Comparison of ENCODE assay signal across 2 cellular contexts in the genomic region with DNA sequence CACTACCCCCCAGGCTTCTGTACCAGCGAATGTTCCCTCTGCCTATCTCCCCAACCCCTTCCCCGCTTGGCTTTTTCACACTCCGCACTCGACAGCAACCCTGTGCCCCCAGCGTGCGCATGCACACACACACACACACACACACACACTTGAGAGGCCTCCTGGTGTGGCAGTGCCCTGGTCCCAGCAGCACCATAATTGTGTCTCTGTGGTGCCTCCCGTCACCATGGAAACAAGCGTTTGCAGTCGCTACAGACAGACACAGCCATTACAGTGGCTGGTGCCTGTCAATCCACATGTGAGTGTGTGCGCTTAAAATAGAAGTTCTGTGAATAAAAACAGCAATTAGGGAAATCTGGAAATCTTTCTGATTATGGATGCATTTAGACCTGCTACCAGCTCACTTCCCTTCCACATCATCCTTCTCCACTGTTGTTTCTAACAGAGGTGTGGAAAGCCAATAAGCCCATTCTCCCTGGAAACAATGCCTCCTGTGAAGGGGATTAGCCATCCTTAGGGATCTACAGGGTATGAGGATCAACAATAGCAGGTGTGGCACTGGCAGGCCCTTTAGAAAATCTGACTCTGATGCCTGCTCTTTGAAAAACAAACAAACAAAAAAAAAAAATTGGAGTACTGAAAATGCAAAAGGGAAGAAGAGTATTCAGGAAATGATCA.
A peak's percentile ranks its signal among the peaks of the same experiment; 100 is the strongest.
TF ChIP-seq lines count a peak whose summit lies in the region.

No MANE protein-coding gene starts in this region.

TF ChIP-seq in SK-N-SH, 30 proteins besides CTCF, POLR2A, EP300 and RAD21:
- TF ChIP-seq NFIC (IDR thresholded peaks at IDR 0.05; ENCODE audit: borderline replicate concordance) (no peak), SMC3 (IDR thresholded peaks at IDR 0.05; ENCODE audit: low read depth, low read length) (no peak), GATA2 (CRISPR knock-in tag; IDR thresholded peaks at IDR 0.05) (peak; percentile 56), MEF2A (IDR thresholded peaks at IDR 0.05; ENCODE audit: borderline replicate concordance, low read depth) (no peak), USF1 (IDR thresholded peaks at IDR 0.05; ENCODE audit: borderline replicate concordance, low read depth) (no peak), CHD2 (IDR thresholded peaks at IDR 0.05; ENCODE audit: low read length, partially characterized antibody) (peak; percentile 16), RCOR1 (IDR thresholded peaks at IDR 0.05; ENCODE audit: low read length) (peak; percentile 36; the same call in 1 of the 2 replicates), FOSL2 (IDR thresholded peaks at IDR 0.05; ENCODE audit: borderline replicate concordance, low read depth) (no peak), FOXJ3 (CRISPR knock-in tag; IDR thresholded peaks at IDR 0.05) (peak; percentile 87), EZH2phosphoT487 (IDR thresholded peaks at IDR 0.05; ENCODE audit: borderline replicate concordance, low read depth) (no peak), MXI1 (IDR thresholded peaks at IDR 0.05; ENCODE audit: low read depth, low read length) (peak; percentile 90), NRF1 (IDR thresholded peaks at IDR 0.05; ENCODE audit: low read depth, low read length) (no peak), YY1 (IDR thresholded peaks at IDR 0.05; ENCODE audit: low read depth) (no peak), RXRA (IDR thresholded peaks at IDR 0.05; ENCODE audit: borderline replicate concordance, low read depth) (no peak), RFX5 (IDR thresholded peaks at IDR 0.05; ENCODE audit: low read length) (peak; percentile 35; the same call in 1 of the 2 replicates)
- TF ChIP-seq, protein P1, sequence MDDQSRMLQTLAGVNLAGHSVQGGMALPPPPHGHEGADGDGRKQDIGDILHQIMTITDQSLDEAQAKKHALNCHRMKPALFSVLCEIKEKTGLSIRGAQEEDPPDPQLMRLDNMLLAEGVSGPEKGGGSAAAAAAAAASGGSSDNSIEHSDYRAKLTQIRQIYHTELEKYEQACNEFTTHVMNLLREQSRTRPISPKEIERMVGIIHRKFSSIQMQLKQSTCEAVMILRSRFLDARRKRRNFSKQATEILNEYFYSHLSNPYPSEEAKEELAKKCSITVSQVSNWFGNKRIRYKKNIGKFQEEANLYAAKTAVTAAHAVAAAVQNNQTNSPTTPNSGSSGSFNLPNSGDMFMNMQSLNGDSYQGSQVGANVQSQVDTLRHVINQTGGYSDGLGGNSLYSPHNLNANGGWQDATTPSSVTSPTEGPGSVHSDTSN (IDR thresholded peaks at IDR 0.05), result no peak

TF ChIP-seq in neural cell, 6 proteins besides CTCF, POLR2A, EP300 and RAD21:
- TF ChIP-seq SMC3 (conservative IDR thresholded peaks at IDR 0.05; ENCODE audit: poor library complexity) (peak; percentile 56), TAF1 (IDR thresholded peaks at IDR 0.05; ENCODE audit: low read depth) (no peak), MXI1 (conservative IDR thresholded peaks at IDR 0.05; ENCODE audit: poor library complexity, severe bottlenecking) (peak; percentile 72), POLR2AphosphoS5 (IDR thresholded peaks at IDR 0.05) (peak; percentile 94), EZH2 (IDR thresholded peaks at IDR 0.05; ENCODE audit: borderline replicate concordance, insufficient read depth, low read length, poor library complexity, severe bottlenecking) (no peak)
- TF ChIP-seq, protein P2, sequence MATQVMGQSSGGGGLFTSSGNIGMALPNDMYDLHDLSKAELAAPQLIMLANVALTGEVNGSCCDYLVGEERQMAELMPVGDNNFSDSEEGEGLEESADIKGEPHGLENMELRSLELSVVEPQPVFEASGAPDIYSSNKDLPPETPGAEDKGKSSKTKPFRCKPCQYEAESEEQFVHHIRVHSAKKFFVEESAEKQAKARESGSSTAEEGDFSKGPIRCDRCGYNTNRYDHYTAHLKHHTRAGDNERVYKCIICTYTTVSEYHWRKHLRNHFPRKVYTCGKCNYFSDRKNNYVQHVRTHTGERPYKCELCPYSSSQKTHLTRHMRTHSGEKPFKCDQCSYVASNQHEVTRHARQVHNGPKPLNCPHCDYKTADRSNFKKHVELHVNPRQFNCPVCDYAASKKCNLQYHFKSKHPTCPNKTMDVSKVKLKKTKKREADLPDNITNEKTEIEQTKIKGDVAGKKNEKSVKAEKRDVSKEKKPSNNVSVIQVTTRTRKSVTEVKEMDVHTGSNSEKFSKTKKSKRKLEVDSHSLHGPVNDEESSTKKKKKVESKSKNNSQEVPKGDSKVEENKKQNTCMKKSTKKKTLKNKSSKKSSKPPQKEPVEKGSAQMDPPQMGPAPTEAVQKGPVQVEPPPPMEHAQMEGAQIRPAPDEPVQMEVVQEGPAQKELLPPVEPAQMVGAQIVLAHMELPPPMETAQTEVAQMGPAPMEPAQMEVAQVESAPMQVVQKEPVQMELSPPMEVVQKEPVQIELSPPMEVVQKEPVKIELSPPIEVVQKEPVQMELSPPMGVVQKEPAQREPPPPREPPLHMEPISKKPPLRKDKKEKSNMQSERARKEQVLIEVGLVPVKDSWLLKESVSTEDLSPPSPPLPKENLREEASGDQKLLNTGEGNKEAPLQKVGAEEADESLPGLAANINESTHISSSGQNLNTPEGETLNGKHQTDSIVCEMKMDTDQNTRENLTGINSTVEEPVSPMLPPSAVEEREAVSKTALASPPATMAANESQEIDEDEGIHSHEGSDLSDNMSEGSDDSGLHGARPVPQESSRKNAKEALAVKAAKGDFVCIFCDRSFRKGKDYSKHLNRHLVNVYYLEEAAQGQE (IDR thresholded peaks at IDR 0.05; ENCODE audit: borderline replicate concordance), result peak; percentile 97
